ENCODE assay signal across 8 cellular contexts in genomic region chr19:10295847-10296591, GRCh38. TPM values are rescaled to one million over a fixed set of nuclear protein-coding genes. Genes with fewer than 3 reads are reported as not detected.
A peak's percentile ranks its signal among the peaks of the same experiment; 100 is the strongest.
DNase-seq lines count a peak whose midpoint lies in the region; ATAC-seq and TF ChIP-seq lines count a peak whose summit lies in the region.

No MANE protein-coding gene starts in this region.

- no peak overlapping the region for H3K27ac ChIP-seq in CD8-positive, alpha-beta T cell (ENCODE audit: low read depth, low read length)
- H3K27ac ChIP-seq in HUES64 (ENCODE audit: low read depth, low read length), result no peak overlapping the region
- no peak overlapping the region for H3K27ac ChIP-seq in effector memory CD4-positive, alpha-beta T cell (ENCODE audit: insufficient read depth, low read length, poor library complexity, severe bottlenecking)

- H3K4me1 Mint-ChIP-seq in CD8-positive, alpha-beta T cell (ENCODE audit: low read depth), result peaks cover 38% of the 10 kb centered on the region
- H3K4me1 Mint-ChIP-seq in nephron progenitor cell, result peaks cover 11% of the 10 kb centered on the region

- WGBS in HUES64, result 2% methylated on average over 58 of the region's 58 CpGs

- ATAC-seq in CD8-positive, alpha-beta T cell, result no peak

- CTCF ChIA-PET in CD8-positive, alpha-beta T cell (lab: Charles Lee), result interaction anchor here (1.8 kb wide), 1 partner anchor 25 kb away, joined by 4 read pairs; the partner anchor contains the start of gene ICAM1

- H3K9me3 ChIP-seq in CD8-positive, alpha-beta T cell (ENCODE audit: low read length), result no peaks in the 10 kb centered on the region
- no peaks in the 10 kb centered on the region for H3K9me3 ChIP-seq in HUES64 (ENCODE audit: insufficient read depth, low read depth, low read length)
- H3K9me3 ChIP-seq in effector memory CD4-positive, alpha-beta T cell (ENCODE audit: control insufficient read depth, low read length), result no peaks in the 10 kb centered on the region

- no peak for TF ChIP-seq CTCF in CD8-positive, alpha-beta T cell (IDR thresholded peaks at IDR 0.05)
- no peak for TF ChIP-seq CTCF in nephron progenitor cell (IDR thresholded peaks at IDR 0.05)

- H3K27me3 Mint-ChIP-seq in CD8-positive, alpha-beta T cell (ENCODE audit: low read depth), result peaks cover 36% of the 10 kb centered on the region
- peaks cover 89% of the 10 kb centered on the region for H3K27me3 Mint-ChIP-seq in nephron progenitor cell (ENCODE audit: low read depth, poor library complexity)

- intact Hi-C loops in CD8-positive, alpha-beta T cell (cut with DNase I, micrococcal nuclease), result no loop called here

- H3K4me3 Mint-ChIP-seq in CD8-positive, alpha-beta T cell, result peak overlapping the region; percentile 85
- peak overlapping the region; percentile 63 for H3K4me3 Mint-ChIP-seq in nephron progenitor cell

- DNase-seq in CD8-positive, alpha-beta T cell, result no peak
- DNase-seq in effector memory CD4-positive, alpha-beta T cell, result no peak
- DNase-seq in nephron progenitor cell, result peak; percentile 72
- DNase-seq in GM03348 (ENCODE audit: low spot score), result no peak
- DNase-seq in COR-L47 (lab: John Stamatoyannopoulos, UW), result no peak
- no peak for DNase-seq in NCI-H1694 (lab: John Stamatoyannopoulos, UW)
- no peak for DNase-seq in glomerular visceral epithelial cell (ENCODE audit: extremely low spot score)

- H3K36me3 Mint-ChIP-seq in CD8-positive, alpha-beta T cell, result no peaks in the 10 kb centered on the region
- no peaks in the 10 kb centered on the region for H3K36me3 Mint-ChIP-seq in nephron progenitor cell (ENCODE audit: low read depth)

- peaks cover 44% of the 10 kb centered on the region for H3K4me1 ChIP-seq in CD8-positive, alpha-beta T cell (ENCODE audit: insufficient read depth, low read length)
- H3K4me1 ChIP-seq in HUES64 (ENCODE audit: insufficient read depth, low read length), result no peaks in the 10 kb centered on the region; the same call in 1 of the 2 replicates
- H3K4me1 ChIP-seq in effector memory CD4-positive, alpha-beta T cell (ENCODE audit: control insufficient read depth, insufficient read depth, low read length, poor library complexity, severe bottlenecking), result peaks cover 36% of the 10 kb centered on the region

- peaks cover 43% of the 10 kb centered on the region for H3K27me3 ChIP-seq in CD8-positive, alpha-beta T cell (ENCODE audit: insufficient read depth, low read length)
- peaks cover 76% of the 10 kb centered on the region for H3K27me3 ChIP-seq in HUES64 (ENCODE audit: insufficient read depth, low read length)
- H3K27me3 ChIP-seq in effector memory CD4-positive, alpha-beta T cell (replicated peaks; ENCODE audit: control insufficient read depth, insufficient read depth, low read length, poor library complexity, severe bottlenecking), result peaks cover 46% of the 10 kb centered on the region

- H3K9ac ChIP-seq in HUES64 (ENCODE audit: low read depth, low read length), result no peak overlapping the region

- H3K27ac Mint-ChIP-seq in CD8-positive, alpha-beta T cell, result no peak overlapping the region
- H3K27ac Mint-ChIP-seq in nephron progenitor cell, result no peak overlapping the region

- no peaks in the 10 kb centered on the region for H3K9me3 Mint-ChIP-seq in CD8-positive, alpha-beta T cell
- no peaks in the 10 kb centered on the region for H3K9me3 Mint-ChIP-seq in nephron progenitor cell

- peak overlapping the region; percentile 58 for H3K4me3 ChIP-seq in CD8-positive, alpha-beta T cell (ENCODE audit: low read depth, low read length)
- H3K4me3 ChIP-seq in HUES64 (ENCODE audit: low read length), result peak overlapping the region; percentile 35
- peak overlapping the region; percentile 60 for H3K4me3 ChIP-seq in effector memory CD4-positive, alpha-beta T cell (ENCODE audit: insufficient read depth, low read depth, low read length, poor library complexity, severe bottlenecking)

- POLR2A ChIA-PET in CD8-positive, alpha-beta T cell (lab: Charles Lee), result interaction anchor here (0.9 to 1.1 kb wide), 3 partner anchors 37 to 63 kb away, joined by 3 read pairs; no protein-coding TSS in a partner anchor

- no peaks in the 10 kb centered on the region for H3K36me3 ChIP-seq in CD8-positive, alpha-beta T cell (ENCODE audit: insufficient read depth, low read length)
- H3K36me3 ChIP-seq in HUES64 (ENCODE audit: insufficient read depth, low read length), result no peaks in the 10 kb centered on the region
- no peaks in the 10 kb centered on the region for H3K36me3 ChIP-seq in effector memory CD4-positive, alpha-beta T cell (ENCODE audit: control insufficient read depth, insufficient read depth, low read length)

RNA-seq across cellular contexts. Expression of gene ICAM5, which starts 6.3 kb away (rescaled TPM):
- total RNA-seq in CD8-positive, alpha-beta T cell, result not detected
- polyA plus RNA-seq in HUES64 (2013, experiment 1 of 2), result 0.45 TPM
- polyA plus RNA-seq in HUES64 (2013, experiment 2 of 2), result 0.44 TPM

RNA-seq across cellular contexts. Expression of gene ICAM4, which starts 9.3 kb away (rescaled TPM):
- total RNA-seq in CD8-positive, alpha-beta T cell, result under 1 TPM in 1 of 2 experiments, not detected in 1; 0.28 TPM
- 0.75 TPM for polyA plus RNA-seq in HUES64 (2013, experiment 1 of 2)
- 0.44 TPM for polyA plus RNA-seq in HUES64 (2013, experiment 2 of 2)

RNA-seq across cellular contexts. Expression of gene ZGLP1, which starts 13.6 kb away (rescaled TPM):
- total RNA-seq in CD8-positive, alpha-beta T cell, result 1 to 10 TPM; 1.7 to 1.8 TPM
- polyA plus RNA-seq in HUES64 (2013, experiment 1 of 2), result 2.5 TPM
- 2.0 TPM for polyA plus RNA-seq in HUES64 (2013, experiment 2 of 2)

RNA-seq across cellular contexts. Expression of gene FDX2, which starts 19.8 kb away (rescaled TPM):
- total RNA-seq in CD8-positive, alpha-beta T cell, result 1 to 10 TPM; 3.1 to 4.2 TPM
- polyA plus RNA-seq in HUES64 (2013, experiment 1 of 2), result 20.4 TPM
- polyA plus RNA-seq in HUES64 (2013, experiment 2 of 2), result 19.7 TPM

RNA-seq across cellular contexts. Expression of gene ICAM1, which starts 25.1 kb away (rescaled TPM):
- 10 to 100 TPM; 15.0 to 17.1 TPM for total RNA-seq in CD8-positive, alpha-beta T cell
- 2.7 TPM for polyA plus RNA-seq in HUES64 (2013, experiment 1 of 2)
- polyA plus RNA-seq in HUES64 (2013, experiment 2 of 2), result 5.2 TPM
